Comparison of ENCODE assay signal across 18 cellular contexts in genomic region chr12:38155526-38156496, GRCh38.
DNase-seq lines count a peak whose midpoint lies in the region; ATAC-seq and TF ChIP-seq lines count a peak whose summit lies in the region.
"Had no signal": no experiment of that assay in that cellular context is flagged by ENCODE, and none has a peak within 500 bp of the region (broad histone marks: within the 10 kb centered on the region; RNA-seq: fewer than 3 reads in every experiment).

No MANE protein-coding gene starts in this region.

- no peak for ATAC-seq in Right ventricle myocardium superior (ENCODE audit: poor library complexity)
- ATAC-seq: HCT116 had no signal

- H3K27ac ChIP-seq in right atrium auricular region, result no peak overlapping the region
- H3K27ac ChIP-seq in PC-9, result no peak overlapping the region
- H3K27ac ChIP-seq: RWPE1 had no signal

- POLR2A ChIA-PET in PC-9 (lab: Charles Lee; ENCODE audit: unreplicated experiment), result no interaction called here

- no peaks in the 10 kb centered on the region for H3F3A ChIP-seq in PC-9 (ENCODE audit: insufficient read depth, low read depth)

- CTCF ChIA-PET in PC-9 (lab: Charles Lee), result no interaction called here
- CTCF ChIA-PET in activated naive CD4-positive, alpha-beta T cell treated with anti-CD3 and anti-CD28 coated beads for 36 hours (lab: Charles Lee), result no interaction called here

- H3K4me3 Mint-ChIP-seq in activated naive CD4-positive, alpha-beta T cell treated with anti-CD3 and anti-CD28 coated beads for 36 hours, result no peak overlapping the region
- H3K4me3 Mint-ChIP-seq: CD4-positive, CD25-positive, alpha-beta regulatory T cell had no signal

- H2AFZ ChIP-seq in PC-9, result peak overlapping the region; percentile 55; the same call in 1 of the 2 replicates

- H3K4me1 ChIP-seq in right atrium auricular region (no peaks in the 10 kb centered on the region), PC-9 (replicated peaks; ENCODE audit: insufficient read depth) (no peaks in the 10 kb centered on the region)

- no peak overlapping the region for H3K27ac Mint-ChIP-seq in activated naive CD4-positive, alpha-beta T cell treated with anti-CD3 and anti-CD28 coated beads for 36 hours
- H3K27ac Mint-ChIP-seq: CD4-positive, CD25-positive, alpha-beta regulatory T cell had no signal

- no peak for TF ChIP-seq CTCF in right atrium auricular region (IDR thresholded peaks at IDR 0.05)
- TF ChIP-seq CTCF in PC-9 (conservative IDR thresholded peaks at IDR 0.05), result no peak

- H3K4me2 ChIP-seq in PC-9, result peak overlapping the region; percentile 58

- H3K36me3 Mint-ChIP-seq in activated naive CD4-positive, alpha-beta T cell treated with anti-CD3 and anti-CD28 coated beads for 36 hours (ENCODE audit: low read depth), result no peaks in the 10 kb centered on the region
- H3K36me3 Mint-ChIP-seq: CD4-positive, CD25-positive, alpha-beta regulatory T cell had no signal

- no peaks in the 10 kb centered on the region for H3K9me3 Mint-ChIP-seq in activated naive CD4-positive, alpha-beta T cell treated with anti-CD3 and anti-CD28 coated beads for 36 hours

- no TSS peak for BruUV-seq in PC-9 (replicated peaks; lab: Mats Ljungman, UMichigan)

- H3K4me3 ChIP-seq in right atrium auricular region, result no peak overlapping the region
- H3K4me3 ChIP-seq in PC-9, result peak overlapping the region; percentile 23; the same call in 1 of the 2 replicates
- H3K4me3 ChIP-seq: MG63 had no signal

- no peaks in the 10 kb centered on the region for H3K79me2 ChIP-seq in PC-9 (ENCODE audit: low read depth)

- no peaks in the 10 kb centered on the region for H3K4me1 Mint-ChIP-seq in activated naive CD4-positive, alpha-beta T cell treated with anti-CD3 and anti-CD28 coated beads for 36 hours (ENCODE audit: low read depth)
- H3K4me1 Mint-ChIP-seq: CD4-positive, CD25-positive, alpha-beta regulatory T cell had no signal

- no peaks in the 10 kb centered on the region for H3K9me2 ChIP-seq in PC-9 (ENCODE audit: insufficient read depth)

- intact Hi-C loops in Right ventricle myocardium superior (cut with DNase I), result no loop called here
- intact Hi-C loops in PC-9 (cut with micrococcal nuclease; ENCODE audit: unreplicated experiment), result no loop called here
- intact Hi-C loops in activated naive CD4-positive, alpha-beta T cell treated with anti-CD3 and anti-CD28 coated beads for 36 hours (cut with micrococcal nuclease), result no loop called here

- H3K9me3 ChIP-seq in right atrium auricular region (no peaks in the 10 kb centered on the region), PC-9 (ENCODE audit: insufficient read depth, low read depth) (no peaks in the 10 kb centered on the region)
- H3K9me3 ChIP-seq: MG63 had no signal

- no peaks in the 10 kb centered on the region for H3K27me3 Mint-ChIP-seq in activated naive CD4-positive, alpha-beta T cell treated with anti-CD3 and anti-CD28 coated beads for 36 hours (ENCODE audit: low read depth)
- H3K27me3 Mint-ChIP-seq: CD4-positive, CD25-positive, alpha-beta regulatory T cell had no signal

- H4K20me1 ChIP-seq in PC-9 (ENCODE audit: insufficient read depth), result no peaks in the 10 kb centered on the region

- no peaks in the 10 kb centered on the region for H3K27me3 ChIP-seq in right atrium auricular region
- H3K27me3 ChIP-seq in PC-9 (ENCODE audit: insufficient read depth, low read depth), result peaks cover 59% of the 10 kb centered on the region

- H3K36me3 ChIP-seq in right atrium auricular region (no peaks in the 10 kb centered on the region), PC-9 (ENCODE audit: low read depth) (no peaks in the 10 kb centered on the region)
- H3K36me3 ChIP-seq: MG63 had no signal

- DNase-seq in right atrium auricular region (ENCODE audit: low spot score) (peak; percentile 53), Right ventricle myocardium superior (no peak), PC-9 (no peak), mesenteric fat pad (ENCODE audit: low spot score) (peak; percentile 78), DMS153 treated with DMSO at 0.1 percent for 48 hours (lab: John Stamatoyannopoulos, UW; ENCODE audit: unreplicated experiment) (no peak)
- DNase-seq in activated naive CD4-positive, alpha-beta T cell treated with anti-CD3 and anti-CD28 coated beads for 36 hours, result no peak
- DNase-seq in activated CD4-positive, alpha-beta T cell treated with anti-CD3 and anti-CD28 coated beads, Interleukin-2, amount 50 U/mL, for 48 hours, result no peak
- DNase-seq: CD4-positive, CD25-positive, alpha-beta regulatory T cell; GOT3; Kasumi-1; MG63; NCI-H1417; NCI-H1694 treated with DMSO at 0.1 percent for 48 hours; NCI-H446 treated with DMSO at 0.1 percent for 48 hours; NCI-H526 treated with DMSO at 0.1 percent for 48 hours; T-helper 1 cell had no signal

Comparison
In these comparisons a context has a peak if more than half of its experiments do, and no peak if none do; other contexts are left out.
1. DNase-seq: peak in right atrium auricular region (single experiment) and mesenteric fat pad (single experiment); none in Right ventricle myocardium superior (single experiment), PC-9 (0 of 2), activated naive CD4-positive, alpha-beta T cell treated with anti-CD3 and anti-CD28 coated beads for 36 hours (single experiment), DMS153 treated with DMSO at 0.1 percent for 48 hours (single experiment) and activated CD4-positive, alpha-beta T cell treated with anti-CD3 and anti-CD28 coated beads, Interleukin-2, amount 50 U/mL, for 48 hours (0 of 2).